In the genomic region with DNA sequence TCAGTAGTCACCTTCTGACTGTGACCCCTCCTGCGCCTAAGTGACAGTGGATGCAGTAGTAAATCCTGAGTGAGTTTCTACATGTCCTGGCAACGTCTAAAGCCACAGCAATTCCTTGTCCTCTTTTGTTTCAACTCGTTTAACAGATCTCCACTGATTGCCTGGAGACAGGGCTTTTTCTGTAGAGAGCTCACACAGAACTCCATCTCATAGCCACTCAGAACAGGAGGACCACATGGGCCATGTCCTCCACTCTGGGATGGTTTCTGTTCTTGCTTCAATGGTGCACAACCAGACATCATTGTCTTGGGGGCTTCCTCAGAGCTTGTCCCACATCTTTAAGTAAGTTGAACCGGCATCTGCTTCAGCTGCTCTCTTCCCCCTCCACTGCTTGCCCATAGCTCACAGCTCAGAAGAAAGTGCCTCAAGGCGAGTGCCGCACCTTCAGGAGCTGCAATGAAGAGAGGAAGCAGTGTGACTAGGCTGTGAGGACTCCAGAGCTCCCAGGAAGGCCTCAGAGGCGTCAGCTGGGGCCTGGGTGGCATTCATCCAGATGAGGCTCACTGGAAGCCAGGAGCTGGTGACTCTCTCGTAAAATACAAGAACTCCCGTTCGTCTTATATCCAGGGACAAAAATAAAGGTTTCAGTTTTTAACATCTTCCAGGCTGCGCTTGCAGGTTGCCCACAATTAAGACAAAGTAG, we compare ENCODE assay signal across 9 cellular contexts. TPM values are rescaled to one million over a fixed set of nuclear protein-coding genes. Genes with fewer than 3 reads are reported as not detected.
DNase-seq lines count a peak whose midpoint lies in the region; ATAC-seq and TF ChIP-seq lines count a peak whose summit lies in the region.
"Had no signal": no experiment of that assay in that cellular context is flagged by ENCODE, and none has a peak within 500 bp of the region (broad histone marks: within the 10 kb centered on the region; RNA-seq: fewer than 3 reads in every experiment).

No MANE protein-coding gene starts in this region.

- intact Hi-C loops in prostate gland (cut with DNase I): loop anchor here (5.0 kb wide), 1 partner anchor 36 kb away; a partner anchor contains a TSS

- peak overlapping the region; percentile 46; the same call in 1 of the 2 replicates for H3K27ac Mint-ChIP-seq in WTC11

- WGBS in esophagus, 2 donors: 43 to 50% methylated on average over 11 of the region's 11 CpGs
- 23% methylated on average over 11 of the region's 11 CpGs for WGBS in prostate gland

- no peak for TF ChIP-seq POLR2A in prostate gland (IDR thresholded peaks at IDR 0.05)

- no peak for TF ChIP-seq CTCF in DND-41 (IDR thresholded peaks at IDR 0.05; ENCODE audit: borderline replicate concordance, extremely low read depth, low read length, poor library complexity, severe bottlenecking)
- no peak for TF ChIP-seq CTCF in WTC11 (IDR thresholded peaks at IDR 0.05)
- no peak for TF ChIP-seq CTCF in prostate gland (IDR thresholded peaks at IDR 0.05)

- CTCF ChIA-PET in WTC11 (lab: Charles Lee): interaction anchor here (1.0 to 3.0 kb wide), 4 partner anchors 13 to 123 kb away, joined by 4 to 17 read pairs (median 7); a partner anchor contains a TSS

- DNase-seq in DND-41: no peak
- no peak for DNase-seq in WTC11 (ENCODE audit: low spot score)
- DNase-seq in prostate gland (ENCODE audit: low spot score): peak; percentile 58
- DNase-seq in T1000 (lab: John Stamatoyannopoulos, UW): no peak
- no peak for DNase-seq in NCI-H1048 (lab: John Stamatoyannopoulos, UW)
- DNase-seq in GDM1 (lab: John Stamatoyannopoulos, UW): no peak

- H3K27ac ChIP-seq in DND-41 (ENCODE audit: low read length) (peak overlapping the region; percentile 34), esophagus (ENCODE audit: low read depth in 2 of 2, low read length in 1 of 2) (peak overlapping the region; percentile 2 to 72), prostate gland (peak overlapping the region in 1 of 2 donors; percentile 28)

- H3K4me1 ChIP-seq in DND-41 (ENCODE audit: insufficient read depth, low read length) (peaks cover 32% of the 10 kb centered on the region), esophagus (ENCODE audit: control insufficient read depth in 2 of 2, insufficient read depth in 2 of 2, low read length in 1 of 2) (peaks cover 3 to 4% of the 10 kb centered on the region in 2 donors), prostate gland (replicated peaks) (no peaks in the 10 kb centered on the region)

- H3K36me3 Mint-ChIP-seq in WTC11: peaks cover 2% of the 10 kb centered on the region; the same call in 1 of the 2 replicates

- no peak overlapping the region for H2AFZ ChIP-seq in DND-41 (ENCODE audit: low read depth, low read length)

- H3K4me3 ChIP-seq in DND-41 (ENCODE audit: low read depth in 1 of 2, low read length in 2 of 2): no peak overlapping the region
- no peak overlapping the region for H3K4me3 ChIP-seq in esophagus (ENCODE audit: low read depth in 1 of 2, low read length in 2 of 2)
- H3K4me3 ChIP-seq in prostate gland: no peak overlapping the region

- peaks cover 39% of the 10 kb centered on the region for H3K36me3 ChIP-seq in DND-41 (ENCODE audit: insufficient read depth, low read length)
- H3K36me3 ChIP-seq in esophagus (ENCODE audit: control insufficient read depth in 2 of 2, insufficient read depth in 2 of 2, low read length in 1 of 2): no peaks in the 10 kb centered on the region
- H3K36me3 ChIP-seq in prostate gland: no peaks in the 10 kb centered on the region

- no peaks in the 10 kb centered on the region for H3K79me2 ChIP-seq in DND-41 (ENCODE audit: insufficient read depth, low read length)

- POLR2A ChIA-PET in WTC11 (lab: Charles Lee): no interaction called here

- H3K27me3 Mint-ChIP-seq in WTC11 (ENCODE audit: low read depth): no peaks in the 10 kb centered on the region

- H3K4me3 Mint-ChIP-seq in WTC11: no peak overlapping the region

- H3K9ac ChIP-seq in DND-41 (ENCODE audit: low read depth, low read length): no peak overlapping the region

- no peaks in the 10 kb centered on the region for H3K9me3 Mint-ChIP-seq in WTC11

- H3K4me2 ChIP-seq in DND-41 (ENCODE audit: insufficient read depth, low read length): no peak overlapping the region

- H3K9me3 ChIP-seq in DND-41 (ENCODE audit: insufficient read depth, low read length, severe bottlenecking): no peaks in the 10 kb centered on the region
- H3K9me3 ChIP-seq in esophagus (ENCODE audit: control insufficient read depth in 2 of 2, insufficient read depth in 1 of 2, low read depth in 1 of 2, low read length in 1 of 2): no peaks in the 10 kb centered on the region
- no peaks in the 10 kb centered on the region for H3K9me3 ChIP-seq in prostate gland

- H3K4me1 Mint-ChIP-seq in WTC11: no peaks in the 10 kb centered on the region

- no peak for ATAC-seq in DND-41 (ENCODE audit: insufficient read depth, low read depth)
- ATAC-seq in WTC11: no peak
- no peak for ATAC-seq in GM18502 (IDR thresholded peaks at IDR 0.05; ENCODE audit: poor library complexity, unreplicated experiment)
- ATAC-seq: left colon had no signal

- H3K27me3 ChIP-seq in DND-41 (ENCODE audit: insufficient read depth, low read length, poor library complexity) (no peaks in the 10 kb centered on the region), esophagus (ENCODE audit: control insufficient read depth in 1 of 2, insufficient read depth in 2 of 2, low read length in 2 of 2) (no peaks in the 10 kb centered on the region), prostate gland (replicated peaks; ENCODE audit: insufficient read depth) (no peaks in the 10 kb centered on the region)

- H4K20me1 ChIP-seq in DND-41 (ENCODE audit: insufficient read depth, low read length): no peaks in the 10 kb centered on the region

TF ChIP-seq in WTC11, 78 proteins besides CTCF, POLR2A, EP300 and RAD21:
- TF ChIP-seq, protein P1, sequence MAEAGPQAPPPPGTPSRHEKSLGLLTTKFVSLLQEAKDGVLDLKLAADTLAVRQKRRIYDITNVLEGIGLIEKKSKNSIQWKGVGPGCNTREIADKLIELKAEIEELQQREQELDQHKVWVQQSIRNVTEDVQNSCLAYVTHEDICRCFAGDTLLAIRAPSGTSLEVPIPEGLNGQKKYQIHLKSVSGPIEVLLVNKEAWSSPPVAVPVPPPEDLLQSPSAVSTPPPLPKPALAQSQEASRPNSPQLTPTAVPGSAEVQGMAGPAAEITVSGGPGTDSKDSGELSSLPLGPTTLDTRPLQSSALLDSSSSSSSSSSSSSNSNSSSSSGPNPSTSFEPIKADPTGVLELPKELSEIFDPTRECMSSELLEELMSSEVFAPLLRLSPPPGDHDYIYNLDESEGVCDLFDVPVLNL (CRISPR knock-in tag; IDR thresholded peaks at IDR 0.05; ENCODE audit: borderline replicate concordance, low read depth): no peak
- TF ChIP-seq ZNF396 (CRISPR knock-in tag; IDR thresholded peaks at IDR 0.05; ENCODE audit: borderline replicate concordance) (no peak), ZNF671 (CRISPR knock-in tag; IDR thresholded peaks at IDR 0.05) (no peak), ZNF138 (CRISPR knock-in tag; conservative IDR thresholded peaks at IDR 0.05) (no peak), CBFB (CRISPR knock-in tag; IDR thresholded peaks at IDR 0.05; ENCODE audit: low read depth) (no peak), ZNF121 (CRISPR knock-in tag; IDR thresholded peaks at IDR 0.05) (no peak), NR3C1 (CRISPR knock-in tag; conservative IDR thresholded peaks at IDR 0.05; ENCODE audit: low read depth) (no peak)

RNA-seq across cellular contexts. Expression of a gene that starts 37.4 kb away (rescaled TPM):
- 5.9 to 6.8 TPM (median 6.2 TPM) in 3 replicates for total RNA-seq in WTC11 (2021)
- 1 to 10 TPM; 1.9 to 3.2 TPM for polyA plus RNA-seq in esophagus
- total RNA-seq in prostate gland: 10 to 100 TPM; 24.7 to 38.6 TPM
